8 cellular contexts compared by ENCODE assay signal in the genomic region with DNA sequence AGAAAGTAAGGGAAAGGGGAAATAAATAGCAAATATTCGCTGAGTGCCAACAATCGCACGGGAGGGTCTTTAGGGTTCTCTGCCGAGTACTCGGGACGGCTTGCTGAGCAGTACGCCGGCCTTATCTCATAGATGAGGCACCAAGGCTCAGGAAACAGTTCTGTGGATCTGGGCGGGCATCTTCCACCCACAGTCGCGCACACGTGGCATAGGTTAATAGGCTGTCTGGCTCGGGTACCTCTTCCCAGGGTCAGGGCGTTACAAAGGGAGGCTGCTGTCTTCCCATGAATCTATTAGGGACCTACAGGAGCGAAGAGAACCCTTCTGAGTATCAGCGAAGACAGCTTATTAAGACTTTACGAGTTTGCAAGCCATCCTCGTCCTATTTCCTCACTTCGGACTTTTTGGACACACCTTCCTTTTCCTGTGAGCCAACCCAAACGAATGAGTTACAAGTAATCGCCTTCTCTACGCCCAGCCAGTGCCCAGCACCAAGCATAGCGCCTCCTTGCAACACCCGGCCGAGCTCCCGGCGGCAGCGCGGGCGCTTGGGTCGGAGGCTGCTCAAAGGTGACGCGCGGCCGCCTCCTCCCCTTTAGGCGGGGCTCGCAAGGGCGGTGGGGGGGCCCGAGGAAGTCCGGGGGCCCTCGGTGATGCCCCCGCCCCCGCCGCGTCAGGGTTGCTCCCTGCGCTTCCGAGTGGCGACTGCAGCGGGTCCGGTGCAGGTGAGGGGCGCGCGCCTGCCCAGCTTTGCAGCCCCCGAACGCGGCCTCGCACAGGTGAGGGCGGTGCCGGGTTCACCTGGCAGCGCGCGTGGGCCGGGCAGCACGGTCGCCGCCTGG. TPM values are rescaled to one million over a fixed set of nuclear protein-coding genes. Genes with fewer than 3 reads are reported as not detected.
DNase-seq lines count a peak whose midpoint lies in the region; ATAC-seq, FAIRE-seq and TF ChIP-seq lines count a peak whose summit lies in the region.

A gene with protein sequence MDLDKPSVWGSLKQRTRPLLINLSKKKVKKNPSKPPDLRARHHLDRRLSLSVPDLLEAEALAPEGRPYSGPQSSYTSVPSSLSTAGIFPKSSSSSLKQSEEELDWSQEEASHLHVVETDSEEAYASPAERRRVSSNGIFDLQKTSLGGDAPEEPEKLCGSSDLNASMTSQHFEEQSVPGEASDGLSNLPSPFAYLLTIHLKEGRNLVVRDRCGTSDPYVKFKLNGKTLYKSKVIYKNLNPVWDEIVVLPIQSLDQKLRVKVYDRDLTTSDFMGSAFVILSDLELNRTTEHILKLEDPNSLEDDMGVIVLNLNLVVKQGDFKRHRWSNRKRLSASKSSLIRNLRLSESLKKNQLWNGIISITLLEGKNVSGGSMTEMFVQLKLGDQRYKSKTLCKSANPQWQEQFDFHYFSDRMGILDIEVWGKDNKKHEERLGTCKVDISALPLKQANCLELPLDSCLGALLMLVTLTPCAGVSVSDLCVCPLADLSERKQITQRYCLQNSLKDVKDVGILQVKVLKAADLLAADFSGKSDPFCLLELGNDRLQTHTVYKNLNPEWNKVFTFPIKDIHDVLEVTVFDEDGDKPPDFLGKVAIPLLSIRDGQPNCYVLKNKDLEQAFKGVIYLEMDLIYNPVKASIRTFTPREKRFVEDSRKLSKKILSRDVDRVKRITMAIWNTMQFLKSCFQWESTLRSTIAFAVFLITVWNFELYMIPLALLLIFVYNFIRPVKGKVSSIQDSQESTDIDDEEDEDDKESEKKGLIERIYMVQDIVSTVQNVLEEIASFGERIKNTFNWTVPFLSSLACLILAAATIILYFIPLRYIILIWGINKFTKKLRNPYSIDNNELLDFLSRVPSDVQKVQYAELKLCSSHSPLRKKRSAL (plus strand): TSS at position 676 of the 842 bp plus-strand sequence. CDS start 66,705 bp downstream, outside the sequence.

- intact Hi-C loops in T-helper 2 cell treated with Interferon-gamma antibody and Interleukin-4, amounts not matched to agents 100 ng/mL and 5 ng/mL, for 36 hours (cut with micrococcal nuclease): loop anchor here (1.0 to 5.0 kb wide), 5 partner anchors 41 to 1419 kb away; no protein-coding TSS in a partner anchor

- H2AFZ ChIP-seq in astrocyte (ENCODE audit: low read depth, low read length): peak within 1 kb of the TSS; percentile 96

- H3K4me3 ChIP-seq in DOHH2 (ENCODE audit: low read length) (peak within 1 kb of the TSS; percentile 98), astrocyte (ENCODE audit: insufficient read depth, low read depth, low read length) (peak within 1 kb of the TSS; percentile 65)

- peak within 1 kb of the TSS; percentile 70 for H3K9ac ChIP-seq in astrocyte (ENCODE audit: low read length)

- no peaks in the 10 kb centered on the region for H3K36me3 Mint-ChIP-seq in astrocyte (ENCODE audit: low read depth, unreplicated experiment)

- DNase-seq in LoVo (ENCODE audit: low spot score): peak; percentile 93
- DNase-seq in astrocyte (ENCODE audit: low read depth): peak; percentile 37
- peak; percentile 82 for DNase-seq in iPS-NIHi11 (ENCODE audit: low spot score)
- DNase-seq in stimulated activated CD4-positive, alpha-beta T cell treated with anti-CD3 and anti-CD28 coated beads, Interleukin-1b, Interleukin-23, amount 100 ng/mL, for 1 hour (ENCODE audit: low read depth in 2 of 2): peak; percentile 46 to 54
- DNase-seq in MV-4-11 (lab: John Stamatoyannopoulos, UW): no peak

- H3K4me1 ChIP-seq in DOHH2 (ENCODE audit: control insufficient read depth, low read length): peaks cover 73% of the 10 kb centered on the region
- no peaks in the 10 kb centered on the region for H3K4me1 ChIP-seq in astrocyte (ENCODE audit: insufficient read depth, low read length)

- H3F3A ChIP-seq in DOHH2 (ENCODE audit: control insufficient read depth, insufficient read depth): peaks cover 29% of the 10 kb centered on the region

- FAIRE-seq in astrocyte (lab: Jason Lieb, UNC): no peak

- H3K9me3 ChIP-seq in DOHH2 (ENCODE audit: control insufficient read depth, insufficient read depth, low read length): no peaks in the 10 kb centered on the region
- no peaks in the 10 kb centered on the region for H3K9me3 ChIP-seq in astrocyte (ENCODE audit: insufficient read depth, low read depth, low read length)

- H4K20me1 ChIP-seq in DOHH2 (ENCODE audit: control insufficient read depth, insufficient read depth, low read depth, low read length) (peaks cover 10% of the 10 kb centered on the region), astrocyte (ENCODE audit: insufficient read depth, low read length) (no peaks in the 10 kb centered on the region)

- H3K36me3 ChIP-seq in DOHH2 (ENCODE audit: control insufficient read depth, low read length): peaks cover 30% of the 10 kb centered on the region
- H3K36me3 ChIP-seq in astrocyte (ENCODE audit: insufficient read depth, low read length): no peaks in the 10 kb centered on the region

- H3K27ac Mint-ChIP-seq in astrocyte (ENCODE audit: unreplicated experiment): peak within 1 kb of the TSS; percentile 81

- peak within 1 kb of the TSS; percentile 92 for H3K4me3 Mint-ChIP-seq in astrocyte (ENCODE audit: unreplicated experiment)

- H3K27me3 ChIP-seq in DOHH2 (ENCODE audit: control insufficient read depth, low read length): peaks cover 9% of the 10 kb centered on the region; the same call in 1 of the 2 replicates
- peaks cover 8% of the 10 kb centered on the region for H3K27me3 ChIP-seq in astrocyte (ENCODE audit: insufficient read depth, low read length)

- H3K9me2 ChIP-seq in DOHH2 (replicated peaks; ENCODE audit: control insufficient read depth, low read length): no peaks in the 10 kb centered on the region

- H3K79me2 ChIP-seq in DOHH2 (ENCODE audit: control insufficient read depth, low read length): peaks cover 53% of the 10 kb centered on the region
- H3K79me2 ChIP-seq in astrocyte (ENCODE audit: insufficient read depth, low read length): no peaks in the 10 kb centered on the region

- H3K4me2 ChIP-seq in DOHH2 (ENCODE audit: low read length) (peak within 1 kb of the TSS; percentile 96), astrocyte (ENCODE audit: low read length) (peak within 1 kb of the TSS; percentile 92)

- H3K27ac ChIP-seq in DOHH2 (ENCODE audit: low read depth, low read length): peak within 1 kb of the TSS; percentile 95
- H3K27ac ChIP-seq in astrocyte (ENCODE audit: low read depth, low read length): no peak within 1 kb of the TSS

- no peaks in the 10 kb centered on the region for H3K9me3 Mint-ChIP-seq in astrocyte (ENCODE audit: unreplicated experiment)

- H3K27me3 Mint-ChIP-seq in astrocyte (ENCODE audit: low read depth, unreplicated experiment): peaks cover 5% of the 10 kb centered on the region

- peaks cover 18% of the 10 kb centered on the region for H3K4me1 Mint-ChIP-seq in astrocyte (ENCODE audit: low read depth, unreplicated experiment)

- TF ChIP-seq CTCF in DOHH2 (IDR thresholded peaks at IDR 0.05; ENCODE audit: low read depth, low read length, poor library complexity, severe bottlenecking) (peak; percentile 48), astrocyte (IDR thresholded peaks at IDR 0.05; ENCODE audit: insufficient read depth, low read depth, low read length) (no peak)

- ATAC-seq in GM21825 (IDR thresholded peaks at IDR 0.05; ENCODE audit: unreplicated experiment): peak; percentile 66

RNA-seq across cellular contexts. Expression of the gene that starts here (rescaled TPM):
- total RNA-seq in T-helper 2 cell treated with Interferon-gamma antibody and Interleukin-4, amounts not matched to agents 100 ng/mL and 5 ng/mL, for 36 hours: 47.9 and 53.9 TPM in 2 replicates
- 2.6 and 4.5 TPM in 2 replicates for total RNA-seq in astrocyte
